ENCODE assay signal across 15 cellular contexts in the genomic region with DNA sequence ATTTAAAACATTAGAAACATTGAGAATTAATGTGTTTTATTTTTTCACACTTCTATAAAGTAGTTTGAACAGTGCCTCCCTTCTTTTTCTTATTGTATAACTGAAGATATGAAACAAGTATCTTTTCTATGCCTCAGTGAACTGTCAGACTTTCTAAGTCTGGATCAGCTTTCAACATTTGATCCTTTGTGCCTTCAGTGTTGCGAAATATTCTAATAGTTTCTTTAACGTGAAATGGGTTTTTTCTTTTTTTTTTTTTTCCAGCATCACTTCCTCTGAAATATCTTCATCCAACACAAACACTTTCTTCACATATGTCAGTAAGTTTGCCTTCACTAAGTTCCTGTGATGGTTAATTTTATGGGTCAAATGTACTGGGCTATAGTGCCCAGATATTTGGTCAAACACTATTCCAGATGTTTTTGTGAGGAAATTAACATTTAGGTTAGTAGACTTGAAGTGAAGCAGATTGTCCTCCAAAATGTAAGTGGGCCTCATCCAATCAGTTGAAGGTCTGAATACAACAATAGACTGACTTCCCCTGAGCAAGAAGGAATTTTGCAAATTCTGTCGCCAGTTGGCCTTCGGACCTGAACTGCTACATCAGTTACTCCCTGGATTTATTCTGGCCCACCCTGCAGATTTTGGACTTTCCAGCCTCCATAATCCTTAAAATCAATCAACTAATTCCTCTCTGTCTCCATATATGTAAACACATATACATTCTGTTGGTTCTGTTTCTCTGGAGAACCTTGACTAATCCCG.
"Had no signal": no experiment of that assay in that cellular context is flagged by ENCODE, and none has a peak within 500 bp of the region (broad histone marks: within the 10 kb centered on the region; RNA-seq: fewer than 3 reads in every experiment).

No MANE protein-coding gene starts in this region.

- H3K27ac ChIP-seq: esophagus squamous epithelium, gastrocnemius medialis, heart right ventricle, prostate gland, thoracic aorta had no signal

- H3K9me3 ChIP-seq: esophagus squamous epithelium, gastrocnemius medialis, heart right ventricle, prostate gland, thoracic aorta had no signal

- H3K27ac Mint-ChIP-seq: activated naive CD8-positive, alpha-beta T cell; nephron; stimulated activated naive CD8-positive, alpha-beta T cell treated with anti-CD3 and anti-CD28 coated beads, Interleukin-15, amount 100 ng/mL, for 72 hours had no signal

- H3K9me3 Mint-ChIP-seq: nephron; stimulated activated naive CD8-positive, alpha-beta T cell treated with anti-CD3 and anti-CD28 coated beads, Interleukin-15, amount 100 ng/mL, for 72 hours had no signal

- H3K4me1 Mint-ChIP-seq: nephron; stimulated activated naive CD8-positive, alpha-beta T cell treated with anti-CD3 and anti-CD28 coated beads, Interleukin-15, amount 100 ng/mL, for 72 hours had no signal

- H3K4me3 ChIP-seq: esophagus squamous epithelium, gastrocnemius medialis, heart right ventricle, prostate gland, thoracic aorta had no signal

- H3K27me3 Mint-ChIP-seq: activated naive CD8-positive, alpha-beta T cell had no signal

- H3K27me3 ChIP-seq: esophagus squamous epithelium, gastrocnemius medialis, heart right ventricle had no signal

- DNase-seq: activated effector memory CD4-positive, alpha-beta T cell treated with anti-CD3 and anti-CD28 coated beads, Interleukin-2, amount 50 U/mL, for 16 hours; activated T-cell treated with anti-CD3 and anti-CD28 coated beads, Interleukin-2, amount 50 U/mL, for 1 hour; aorta; esophagus squamous epithelium; gastrocnemius medialis; heart right ventricle; left ventricle myocardium superior; mesendoderm; occipital lobe; stimulated activated CD4-positive, alpha-beta T cell treated with anti-CD3 and anti-CD28 coated beads, Interleukin-4, amount 100 ng/mL, for 4 hours; stimulated activated naive CD8-positive, alpha-beta T cell treated with anti-CD3 and anti-CD28 coated beads, Interleukin-15, amount 100 ng/mL, for 72 hours had no signal

- H3K36me3 Mint-ChIP-seq: activated naive CD8-positive, alpha-beta T cell had no signal

- H3K4me1 ChIP-seq: esophagus squamous epithelium, gastrocnemius medialis, prostate gland had no signal

- H3K36me3 ChIP-seq: esophagus squamous epithelium, gastrocnemius medialis, heart right ventricle, prostate gland, thoracic aorta had no signal

- H3K4me3 Mint-ChIP-seq: activated naive CD8-positive, alpha-beta T cell; nephron; stimulated activated naive CD8-positive, alpha-beta T cell treated with anti-CD3 and anti-CD28 coated beads, Interleukin-15, amount 100 ng/mL, for 72 hours had no signal
